ENCODE assay signal across 8 cellular contexts in genomic region chr11:808427-809286, GRCh38. TPM values are rescaled to one million over a fixed set of nuclear protein-coding genes. Genes with fewer than 3 reads are reported as not detected.
DNase-seq lines count a peak whose midpoint lies in the region; ATAC-seq and TF ChIP-seq lines count a peak whose summit lies in the region.

No MANE protein-coding gene starts in this region.

- H3K4me1 ChIP-seq in DOHH2 (ENCODE audit: control insufficient read depth, low read length), result peaks cover 60% of the 10 kb centered on the region
- peaks cover 6% of the 10 kb centered on the region for H3K4me1 ChIP-seq in HUES64 (ENCODE audit: insufficient read depth, low read length)
- peaks cover 10% of the 10 kb centered on the region; the same call in 1 of the 2 replicates for H3K4me1 ChIP-seq in iPS-20b (ENCODE audit: insufficient read depth, low read length)

- H3K4me3 Mint-ChIP-seq in activated naive CD8-positive, alpha-beta T cell treated with anti-CD3 and anti-CD28 coated beads, Interleukin-2, amount 50 U/mL, for 24 hours, result peak overlapping the region; percentile 93
- peak overlapping the region; percentile 88 to 89 for H3K4me3 Mint-ChIP-seq in stimulated activated naive CD8-positive, alpha-beta T cell treated with anti-CD3 and anti-CD28 coated beads, Interleukin-15, amount 100 ng/mL, for 72 hours

- peak overlapping the region; percentile 98 for H3K27ac Mint-ChIP-seq in activated naive CD8-positive, alpha-beta T cell treated with anti-CD3 and anti-CD28 coated beads, Interleukin-2, amount 50 U/mL, for 24 hours
- H3K27ac Mint-ChIP-seq in stimulated activated naive CD8-positive, alpha-beta T cell treated with anti-CD3 and anti-CD28 coated beads, Interleukin-15, amount 100 ng/mL, for 72 hours, result peak overlapping the region; percentile 98 to 99

- no peaks in the 10 kb centered on the region for H3K9me3 ChIP-seq in DOHH2 (ENCODE audit: control insufficient read depth, insufficient read depth, low read length)
- H3K9me3 ChIP-seq in HUES64 (ENCODE audit: insufficient read depth, low read depth, low read length), result no peaks in the 10 kb centered on the region
- H3K9me3 ChIP-seq in iPS-20b (ENCODE audit: insufficient read depth, low read depth, low read length), result no peaks in the 10 kb centered on the region

- H3F3A ChIP-seq in DOHH2 (ENCODE audit: control insufficient read depth, insufficient read depth), result peaks cover 37% of the 10 kb centered on the region

- H3K27me3 Mint-ChIP-seq in activated naive CD8-positive, alpha-beta T cell treated with anti-CD3 and anti-CD28 coated beads, Interleukin-2, amount 50 U/mL, for 24 hours, result no peaks in the 10 kb centered on the region
- no peaks in the 10 kb centered on the region for H3K27me3 Mint-ChIP-seq in stimulated activated naive CD8-positive, alpha-beta T cell treated with anti-CD3 and anti-CD28 coated beads, Interleukin-15, amount 100 ng/mL, for 72 hours

- no peaks in the 10 kb centered on the region for H3K9me2 ChIP-seq in DOHH2 (replicated peaks; ENCODE audit: control insufficient read depth, low read length)

- H3K27me3 ChIP-seq in DOHH2 (ENCODE audit: control insufficient read depth, low read length) (no peaks in the 10 kb centered on the region), HUES64 (ENCODE audit: insufficient read depth, low read length) (no peaks in the 10 kb centered on the region), iPS-20b (ENCODE audit: insufficient read depth, low read length) (no peaks in the 10 kb centered on the region)

- H3K4me2 ChIP-seq in DOHH2 (ENCODE audit: low read length), result peak overlapping the region; percentile 73

- peaks cover 36% of the 10 kb centered on the region for H3K36me3 Mint-ChIP-seq in activated naive CD8-positive, alpha-beta T cell treated with anti-CD3 and anti-CD28 coated beads, Interleukin-2, amount 50 U/mL, for 24 hours (ENCODE audit: low read depth)

- H3K36me3 ChIP-seq in DOHH2 (ENCODE audit: control insufficient read depth, low read length) (peaks cover 57% of the 10 kb centered on the region), HUES64 (ENCODE audit: insufficient read depth, low read length) (peaks cover 31% of the 10 kb centered on the region), iPS-20b (ENCODE audit: insufficient read depth, low read depth, low read length) (peaks cover 32% of the 10 kb centered on the region)

- peaks cover 66% of the 10 kb centered on the region for H3K79me2 ChIP-seq in DOHH2 (ENCODE audit: control insufficient read depth, low read length)

- H3K9ac ChIP-seq in HUES64 (ENCODE audit: low read depth, low read length), result peak overlapping the region; percentile 99
- H3K9ac ChIP-seq in iPS-20b (ENCODE audit: low read depth, low read length), result peak overlapping the region; percentile 100

- 36% methylated on average over 36 of the region's 36 CpGs for WGBS in HUES64

- no peak for DNase-seq in activated naive CD8-positive, alpha-beta T cell treated with anti-CD3 and anti-CD28 coated beads, Interleukin-2, amount 50 U/mL, for 24 hours
- DNase-seq in stimulated activated naive CD8-positive, alpha-beta T cell treated with anti-CD3 and anti-CD28 coated beads, Interleukin-15, amount 100 ng/mL, for 72 hours, result no peak
- DNase-seq in retina (no peak), iPS-NIHi7 (ENCODE audit: extremely low spot score) (no peak)

- H3K4me3 ChIP-seq in DOHH2 (ENCODE audit: low read length), result peak overlapping the region; percentile 91
- H3K4me3 ChIP-seq in HUES64 (ENCODE audit: low read length), result peak overlapping the region; percentile 98
- H3K4me3 ChIP-seq in iPS-20b (ENCODE audit: low read length), result peak overlapping the region; percentile 97

- peak; percentile 37 for TF ChIP-seq CTCF in DOHH2 (IDR thresholded peaks at IDR 0.05; ENCODE audit: low read depth, low read length, poor library complexity, severe bottlenecking)

- ATAC-seq in activated naive CD8-positive, alpha-beta T cell treated with anti-CD3 and anti-CD28 coated beads, Interleukin-2, amount 50 U/mL, for 24 hours, result no peak
- no peak for ATAC-seq in stimulated activated naive CD8-positive, alpha-beta T cell treated with anti-CD3 and anti-CD28 coated beads, Interleukin-15, amount 100 ng/mL, for 72 hours
- no peak for ATAC-seq in HG02870 (IDR thresholded peaks at IDR 0.05; ENCODE audit: unreplicated experiment)

- H3K4me1 Mint-ChIP-seq in activated naive CD8-positive, alpha-beta T cell treated with anti-CD3 and anti-CD28 coated beads, Interleukin-2, amount 50 U/mL, for 24 hours, result peaks cover 45% of the 10 kb centered on the region
- H3K4me1 Mint-ChIP-seq in stimulated activated naive CD8-positive, alpha-beta T cell treated with anti-CD3 and anti-CD28 coated beads, Interleukin-15, amount 100 ng/mL, for 72 hours, result peaks cover 75% of the 10 kb centered on the region

- H4K20me1 ChIP-seq in DOHH2 (ENCODE audit: control insufficient read depth, insufficient read depth, low read depth, low read length), result peaks cover 20% of the 10 kb centered on the region; the same call in 1 of the 2 replicates

- H3K27ac ChIP-seq in DOHH2 (ENCODE audit: low read depth, low read length), result peak overlapping the region; percentile 75
- H3K27ac ChIP-seq in HUES64 (ENCODE audit: low read depth, low read length), result peak overlapping the region; percentile 98
- H3K27ac ChIP-seq in iPS-20b (ENCODE audit: low read length), result peak overlapping the region; percentile 100

- H3K9me3 Mint-ChIP-seq in activated naive CD8-positive, alpha-beta T cell treated with anti-CD3 and anti-CD28 coated beads, Interleukin-2, amount 50 U/mL, for 24 hours, result no peaks in the 10 kb centered on the region
- no peaks in the 10 kb centered on the region for H3K9me3 Mint-ChIP-seq in stimulated activated naive CD8-positive, alpha-beta T cell treated with anti-CD3 and anti-CD28 coated beads, Interleukin-15, amount 100 ng/mL, for 72 hours

RNA-seq across cellular contexts. Expression of gene RPLP2, which starts 1.1 kb away (rescaled TPM):
- polyA plus RNA-seq in HUES64 (2013, experiment 1 of 2), result 1,606 TPM
- 1,733 TPM for polyA plus RNA-seq in HUES64 (2013, experiment 2 of 2)

RNA-seq across cellular contexts. Expression of gene PIDD1, which starts 3.6 kb away (rescaled TPM):
- 13.0 TPM for polyA plus RNA-seq in HUES64 (2013, experiment 1 of 2)
- 15.2 TPM for polyA plus RNA-seq in HUES64 (2013, experiment 2 of 2)

RNA-seq across cellular contexts. Expression of gene PNPLA2, which starts 10.1 kb away (rescaled TPM):
- 21.5 TPM for polyA plus RNA-seq in HUES64 (2013, experiment 1 of 2)
- polyA plus RNA-seq in HUES64 (2013, experiment 2 of 2), result 23.5 TPM

RNA-seq across cellular contexts. Expression of gene SLC25A22, which starts 10.6 kb away (rescaled TPM):
- 30.7 TPM for polyA plus RNA-seq in HUES64 (2013, experiment 1 of 2)
- 26.8 TPM for polyA plus RNA-seq in HUES64 (2013, experiment 2 of 2)

RNA-seq across cellular contexts. Expression of gene CEND1, which starts 18.8 kb away (rescaled TPM):
- 1.9 TPM for polyA plus RNA-seq in HUES64 (2013, experiment 1 of 2)
- polyA plus RNA-seq in HUES64 (2013, experiment 2 of 2), result 0.95 TPM
